Comparison of ENCODE assay signal across 7 cellular contexts in genomic region chr20:13616713-13617112, GRCh38. TPM values are rescaled to one million over a fixed set of nuclear protein-coding genes. Genes with fewer than 3 reads are reported as not detected.
DNase-seq lines count a peak whose midpoint lies in the region; ATAC-seq and TF ChIP-seq lines count a peak whose summit lies in the region.
"Not testable (repeated sequence)": the region's sequence is repeated elsewhere in the genome, so short reads cannot be mapped to it uniquely, and the experiment has no call there.

No MANE protein-coding gene starts in this region.

- not testable (repeated sequence) for DNase-seq in DND-41; WTC11 (ENCODE audit: low spot score); glutamatergic neuron; progenitor cell of endocrine pancreas (ENCODE audit: low spot score, unreplicated experiment); type B pancreatic cell (ENCODE audit: extremely low spot score, unreplicated experiment)
- peak; percentile 80 for DNase-seq in SK-N-DZ (ENCODE audit: low spot score)

- not testable (repeated sequence) for H3K27me3 Mint-ChIP-seq in WTC11 (ENCODE audit: low read depth); glutamatergic neuron (ENCODE audit: unreplicated experiment); nephron (ENCODE audit: low read depth); progenitor cell of endocrine pancreas; type B pancreatic cell

- not testable (repeated sequence) for ATAC-seq in DND-41 (ENCODE audit: insufficient read depth, low read depth)
- peak; percentile 74 for ATAC-seq in WTC11

- not testable (repeated sequence) for H4K20me1 ChIP-seq in DND-41 (ENCODE audit: insufficient read depth, low read length)

- H3K36me3 Mint-ChIP-seq in WTC11; glutamatergic neuron (ENCODE audit: unreplicated experiment); progenitor cell of endocrine pancreas (ENCODE audit: insufficient read depth): not testable (repeated sequence)
- H3K36me3 Mint-ChIP-seq in nephron (ENCODE audit: low read depth) (peaks cover 30% of the 10 kb centered on the region), type B pancreatic cell (peaks cover 25% of the 10 kb centered on the region)

- H3K4me1 Mint-ChIP-seq in WTC11; progenitor cell of endocrine pancreas (ENCODE audit: low read depth): not testable (repeated sequence)
- peaks cover 23% of the 10 kb centered on the region for H3K4me1 Mint-ChIP-seq in glutamatergic neuron (ENCODE audit: low read depth, unreplicated experiment)
- peaks cover 24% of the 10 kb centered on the region for H3K4me1 Mint-ChIP-seq in nephron
- peaks cover 11% of the 10 kb centered on the region for H3K4me1 Mint-ChIP-seq in type B pancreatic cell (ENCODE audit: unreplicated experiment)

- H3K79me2 ChIP-seq in DND-41 (ENCODE audit: insufficient read depth, low read length) = peaks cover 99% of the 10 kb centered on the region

- POLR2A ChIA-PET in WTC11 (lab: Charles Lee) = not testable (repeated sequence)

- not testable (repeated sequence) for TF ChIP-seq CTCF in DND-41 (IDR thresholded peaks at IDR 0.05; ENCODE audit: borderline replicate concordance, extremely low read depth, low read length, poor library complexity, severe bottlenecking); WTC11 (IDR thresholded peaks at IDR 0.05); glutamatergic neuron (IDR thresholded peaks at IDR 0.05; ENCODE audit: partially characterized antibody, unreplicated experiment); nephron (IDR thresholded peaks at IDR 0.05; ENCODE audit: unreplicated experiment in 3 of 3); progenitor cell of endocrine pancreas (IDR thresholded peaks at IDR 0.05; ENCODE audit: unreplicated experiment); type B pancreatic cell (conservative IDR thresholded peaks at IDR 0.05)

- H3K4me2 ChIP-seq in DND-41 (ENCODE audit: insufficient read depth, low read length) = not testable (repeated sequence)

- H3K27ac Mint-ChIP-seq in WTC11 (peak overlapping the region; percentile 94), glutamatergic neuron (ENCODE audit: unreplicated experiment) (peak overlapping the region; percentile 99), nephron (peak overlapping the region in 2 of 3 experiments; percentile 69 to 82), progenitor cell of endocrine pancreas (peak overlapping the region; percentile 5), type B pancreatic cell (peak overlapping the region; percentile 12)

- peak overlapping the region; percentile 38; the same call in 1 of the 2 replicates for H3K27ac ChIP-seq in DND-41 (ENCODE audit: low read length)

- peaks cover 74% of the 10 kb centered on the region for H3K4me1 ChIP-seq in DND-41 (ENCODE audit: insufficient read depth, low read length)

- H3K36me3 ChIP-seq in DND-41 (ENCODE audit: insufficient read depth, low read length) = peaks cover 94% of the 10 kb centered on the region

- not testable (repeated sequence) for H3K27me3 ChIP-seq in DND-41 (ENCODE audit: insufficient read depth, low read length, poor library complexity)

- not testable (repeated sequence) for H3K4me3 Mint-ChIP-seq in WTC11; nephron; progenitor cell of endocrine pancreas (ENCODE audit: low read depth); type B pancreatic cell
- H3K4me3 Mint-ChIP-seq in glutamatergic neuron (ENCODE audit: unreplicated experiment) = peak overlapping the region; percentile 80

- not testable (repeated sequence) for H2AFZ ChIP-seq in DND-41 (ENCODE audit: low read depth, low read length)

- H3K9me3 ChIP-seq in DND-41 (ENCODE audit: insufficient read depth, low read length, severe bottlenecking) = not testable (repeated sequence)

- CTCF ChIA-PET in WTC11 (lab: Charles Lee) = not testable (repeated sequence)

- not testable (repeated sequence) for H3K9ac ChIP-seq in DND-41 (ENCODE audit: low read depth, low read length)

- H3K9me3 Mint-ChIP-seq in WTC11; glutamatergic neuron (ENCODE audit: unreplicated experiment); nephron; progenitor cell of endocrine pancreas (ENCODE audit: low read depth); type B pancreatic cell: not testable (repeated sequence)

- H3K4me3 ChIP-seq in DND-41 (ENCODE audit: low read depth in 1 of 2, low read length in 2 of 2) = not testable (repeated sequence)

RNA-seq across cellular contexts. Expression of gene TASP1, which starts 22.0 kb away (rescaled TPM):
- polyA plus RNA-seq in SK-N-DZ (2014; cell fraction: cytosol; rRNA removed) = 6.0 and 6.2 TPM in 2 replicates
- polyA plus RNA-seq in SK-N-DZ (2014; cell fraction: nucleus; rRNA removed) = 9.9 and 11.0 TPM in 2 replicates
- 11.6 to 12.4 TPM (median 12.2 TPM) in 3 replicates for total RNA-seq in WTC11 (2021)
- 13.5 TPM for total RNA-seq in glutamatergic neuron (ENCODE audit: unreplicated experiment)
- total RNA-seq in progenitor cell of endocrine pancreas = 18.6 and 22.4 TPM in 2 replicates
- 15.1 and 16.7 TPM in 2 replicates for total RNA-seq in type B pancreatic cell (ENCODE audit: low replicate concordance)

Comparison
In these comparisons a context has a peak if more than half of its experiments do, and no peak if none do; other contexts are left out.
1. H3K27ac Mint-ChIP-seq: peak in every context shown above with its lines; median percentile 99 in glutamatergic neuron; 94 in WTC11; 76 in nephron; 12 in type B pancreatic cell; 5 in progenitor cell of endocrine pancreas.